In genomic region chr10:5447071-5447470, GRCh38 we compare ENCODE assay signal across 9 cellular contexts. TPM values are rescaled to one million over a fixed set of nuclear protein-coding genes. Genes with fewer than 3 reads are reported as not detected.
DNase-seq lines count a peak whose midpoint lies in the region; ATAC-seq and TF ChIP-seq lines count a peak whose summit lies in the region.
"Had no signal": no experiment of that assay in that cellular context is flagged by ENCODE, and none has a peak within 500 bp of the region (broad histone marks: within the 10 kb centered on the region; RNA-seq: fewer than 3 reads in every experiment).

No MANE protein-coding gene starts in this region.

- TF ChIP-seq POLR2A in body of pancreas (IDR thresholded peaks at IDR 0.05) (no peak), vagina (IDR thresholded peaks at IDR 0.05) (no peak)

- DNase-seq in left ventricle myocardium inferior = no peak
- DNase-seq in cardiac septum (ENCODE audit: low spot score) = no peak
- DNase-seq in body of pancreas = no peak
- peak; percentile 30 to 33 for DNase-seq in lung microvascular endothelial cell (ENCODE audit: low read depth in 2 of 2)
- no peak for DNase-seq in vagina (ENCODE audit: extremely low spot score in 2 of 2)
- no peak for DNase-seq in activated CD8-positive, alpha-beta memory T cell treated with anti-CD3 and anti-CD28 coated beads, Interleukin-2, amount 50 U/mL, for 4 hours
- DNase-seq in NCI-H2227 treated with DMSO at 0.1 percent for 48 hours (lab: John Stamatoyannopoulos, UW) = no peak
- DNase-seq in T-helper 9 cell = no peak
- DNase-seq: RPMI8226 had no signal

- intact Hi-C loops in left ventricle myocardium inferior (cut with micrococcal nuclease) = no loop called here
- intact Hi-C loops in cardiac septum (cut with DNase I) = loop anchor here (10.0 kb wide), 1 partner anchor 98 kb away; no protein-coding TSS in a partner anchor
- intact Hi-C loops in body of pancreas (cut with DNase I) = no loop called here
- intact Hi-C loops in vagina (cut with DNase I) = loop anchor here (10.0 kb wide), 1 partner anchor 88 kb away; no protein-coding TSS in a partner anchor

- H3K27me3 ChIP-seq in left ventricle myocardium inferior (ENCODE audit: low read depth) = no peaks in the 10 kb centered on the region
- H3K27me3 ChIP-seq in body of pancreas = no peaks in the 10 kb centered on the region
- H3K27me3 ChIP-seq in vagina = no peaks in the 10 kb centered on the region

- 2 to 8% methylated on average over 3 of the region's 3 CpGs for WGBS in body of pancreas, 2 donors

- peak overlapping the region; percentile 65 for H3K4me3 ChIP-seq in left ventricle myocardium inferior
- H3K4me3 ChIP-seq in body of pancreas = peak overlapping the region in 1 of 2 donors; percentile 21
- H3K4me3 ChIP-seq in vagina = peak overlapping the region; percentile 37 to 56

- H3K27ac ChIP-seq in left ventricle myocardium inferior (replicated peaks) = peak overlapping the region; percentile 76
- peak overlapping the region; percentile 71 to 88 (median 80) for H3K27ac ChIP-seq in body of pancreas
- H3K27ac ChIP-seq in vagina = peak overlapping the region; percentile 81

- H3K36me3 ChIP-seq in left ventricle myocardium inferior (peaks cover 5% of the 10 kb centered on the region), body of pancreas (replicated peaks in 1 of 2; ENCODE audit: insufficient read depth in 1 of 2, low read depth in 2 of 2) (no peaks in the 10 kb centered on the region), vagina (no peaks in the 10 kb centered on the region)

- TF ChIP-seq CTCF in left ventricle myocardium inferior (IDR thresholded peaks at IDR 0.05; ENCODE audit: borderline replicate concordance) (no peak), body of pancreas (IDR thresholded peaks at IDR 0.05) (no peak), vagina (IDR thresholded peaks at IDR 0.05) (no peak)

- peak; percentile 17 for ATAC-seq in body of pancreas

- H3K9me3 ChIP-seq in left ventricle myocardium inferior (replicated peaks) (no peaks in the 10 kb centered on the region), body of pancreas (no peaks in the 10 kb centered on the region), vagina (no peaks in the 10 kb centered on the region)

- H3K4me1 ChIP-seq in left ventricle myocardium inferior = peaks cover 9% of the 10 kb centered on the region
- H3K4me1 ChIP-seq in body of pancreas = peaks cover 31% of the 10 kb centered on the region
- peaks cover 16% of the 10 kb centered on the region for H3K4me1 ChIP-seq in vagina

RNA-seq across cellular contexts. Expression of gene NET1, which starts 34.7 kb away (rescaled TPM):
- 11.3 TPM for total RNA-seq in left ventricle myocardium inferior
- 20.9 TPM for total RNA-seq in cardiac septum
- total RNA-seq in body of pancreas = 10 to 100 TPM; 37.9 to 70.3 TPM
- 14.3 and 19.4 TPM in 2 replicates for total RNA-seq in lung microvascular endothelial cell
- 103 TPM for total RNA-seq in vagina

RNA-seq across cellular contexts. Expression of gene TUBAL3, which starts 42.4 kb away (rescaled TPM):
- 0.36 TPM for total RNA-seq in left ventricle myocardium inferior
- total RNA-seq in cardiac septum = 0.40 TPM
- not detected for total RNA-seq in body of pancreas
- total RNA-seq in lung microvascular endothelial cell = under 0.01 TPM in 1 of 2 replicates, not detected in the other
- total RNA-seq in vagina = not detected

RNA-seq across cellular contexts. Expression of gene CALML5, which starts 52.3 kb away (rescaled TPM):
- total RNA-seq in left ventricle myocardium inferior (not detected), cardiac septum (not detected), body of pancreas (not detected), lung microvascular endothelial cell (not detected in 2 replicates), vagina (102 TPM)

Comparison
In these comparisons a context has a peak if more than half of its experiments do, and no peak if none do; other contexts are left out.
1. intact Hi-C loops: an anchor here in cardiac septum (10.0 kb wide) and vagina (10.0 kb wide); none called in left ventricle myocardium inferior and body of pancreas.
2. DNase-seq: peak in lung microvascular endothelial cell (2 of 2); none in left ventricle myocardium inferior (single experiment), cardiac septum (single experiment), body of pancreas (0 of 4), vagina (0 of 2), activated CD8-positive, alpha-beta memory T cell treated with anti-CD3 and anti-CD28 coated beads, Interleukin-2, amount 50 U/mL, for 4 hours (single experiment), NCI-H2227 treated with DMSO at 0.1 percent for 48 hours (single experiment) and T-helper 9 cell (single experiment).
3. RNA of gene CALML5, which starts 52.3 kb away (total RNA-seq): 102 TPM in vagina (single experiment); not detected in body of pancreas, not detected in left ventricle myocardium inferior (single experiment), not detected in cardiac septum (single experiment) and not detected in lung microvascular endothelial cell; every median in the first group is over 10 times any median in the second.
4. Peak in every context shown above with its lines, with median percentiles within 50 percentile points of each other: H3K27ac ChIP-seq.